8 cellular contexts compared by ENCODE assay signal in the genomic region with DNA sequence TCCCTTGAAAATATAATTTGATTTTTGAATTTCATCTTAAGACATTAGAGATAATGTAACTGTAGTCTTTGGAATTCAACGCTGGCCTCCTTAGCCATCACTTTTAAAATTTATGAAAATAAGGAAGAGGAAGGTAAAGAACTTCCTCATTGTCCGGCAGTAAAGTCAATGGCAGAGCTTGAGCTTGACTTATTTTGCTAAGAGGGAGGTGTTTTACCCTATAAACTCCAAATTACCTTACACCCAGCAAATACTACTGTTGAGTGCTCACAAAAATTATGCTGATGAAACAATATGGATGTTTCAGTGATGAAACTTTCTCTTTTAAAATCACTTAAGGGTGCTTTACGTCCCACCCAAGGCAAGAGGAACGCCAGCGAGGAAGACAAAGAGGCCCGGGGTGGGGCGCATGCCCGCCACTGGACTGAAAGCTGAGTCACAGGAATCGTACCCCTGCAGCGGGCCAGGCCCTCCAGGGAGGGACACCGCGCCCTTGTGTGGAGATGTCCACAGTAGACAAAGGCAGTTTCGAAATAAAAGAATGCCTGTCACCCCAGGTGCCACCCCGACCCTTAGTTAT. TPM values are rescaled to one million over a fixed set of nuclear protein-coding genes. Genes with fewer than 3 reads are reported as not detected.
DNase-seq lines count a peak whose midpoint lies in the region; ATAC-seq and TF ChIP-seq lines count a peak whose summit lies in the region.

No MANE protein-coding gene starts in this region.

- H4K20me1 ChIP-seq in GM23248 (ENCODE audit: insufficient read depth) = no peaks in the 10 kb centered on the region

- H3K9me3 Mint-ChIP-seq in progenitor cell of endocrine pancreas (ENCODE audit: low read depth) = peaks cover 12% of the 10 kb centered on the region

- intact Hi-C loops in right cardiac atrium (cut with DNase I) = loop anchor here in 3 of 4 donors (5.0 to 10.0 kb wide), 3 partner anchors 120 to 513 kb away; no protein-coding TSS in a partner anchor

- no peak for TF ChIP-seq POLR2A in Peyer's patch (IDR thresholded peaks at IDR 0.05)

- peak overlapping the region; percentile 99 for H3K27ac Mint-ChIP-seq in progenitor cell of endocrine pancreas

- H3F3A ChIP-seq in GM23248 (ENCODE audit: insufficient read depth) = peaks cover 30% of the 10 kb centered on the region

- peaks cover 34% of the 10 kb centered on the region for H3K4me1 Mint-ChIP-seq in progenitor cell of endocrine pancreas (ENCODE audit: low read depth)

- H3K27ac ChIP-seq in GM23248 (peak overlapping the region; percentile 99), Peyer's patch (peak overlapping the region; percentile 91 to 99 (median 96)), right cardiac atrium (ENCODE audit: low read length) (peak overlapping the region; percentile 95)

- H3K27me3 Mint-ChIP-seq in progenitor cell of endocrine pancreas = no peaks in the 10 kb centered on the region

- peak; percentile 83 for DNase-seq in A172 (ENCODE audit: low spot score)
- peak; percentile 79 for DNase-seq in GM23248
- DNase-seq in Peyer's patch = peak; percentile 31 to 79 (median 73)
- peak in 30 of 58 donors; percentile 3 to 59 (median 16) for DNase-seq in anterior cingulate cortex (lab: John Stamatoyannopoulos, UW)
- peak; percentile 79 to 90 (median 88) for DNase-seq in right cardiac atrium
- no peak for DNase-seq in progenitor cell of endocrine pancreas (ENCODE audit: low spot score, unreplicated experiment)
- DNase-seq in NCI-H187 (lab: John Stamatoyannopoulos, UW) = no peak

- H3K4me2 ChIP-seq in GM23248 (ENCODE audit: unreplicated experiment) = peak overlapping the region; percentile 82

- no peaks in the 10 kb centered on the region for H3K9me2 ChIP-seq in GM23248 (ENCODE audit: insufficient read depth)

- H3K4me3 Mint-ChIP-seq in progenitor cell of endocrine pancreas (ENCODE audit: low read depth) = peak overlapping the region; percentile 93

- no peaks in the 10 kb centered on the region for H3K9me3 ChIP-seq in GM23248 (ENCODE audit: low read depth)
- H3K9me3 ChIP-seq in Peyer's patch = peaks cover 0 to 8% (median 0%) of the 10 kb centered on the region in 4 donors
- no peaks in the 10 kb centered on the region for H3K9me3 ChIP-seq in right cardiac atrium (ENCODE audit: control insufficient read depth, low read length)

- peaks cover 21% of the 10 kb centered on the region for H3K36me3 ChIP-seq in GM23248 (ENCODE audit: low read depth)
- H3K36me3 ChIP-seq in Peyer's patch = peaks cover 0 to 10% (median 0%) of the 10 kb centered on the region in 3 donors

- WGBS in GM23248 (ENCODE audit: low coverage in 1 of 2, low lambda C conversion rate in 2 of 2, missing lambda C conversion rate in 2 of 2), 2 experiments = 8 to 9% methylated on average over 13 to 14 of the region's 14 CpGs
- 8% methylated on average over 14 of the region's 14 CpGs for WGBS in right cardiac atrium

- peak; percentile 56 to 83 for ATAC-seq in right cardiac atrium
- ATAC-seq in HG03457 (IDR thresholded peaks at IDR 0.05; ENCODE audit: unreplicated experiment) = no peak

- peaks cover 21% of the 10 kb centered on the region for H3K36me3 Mint-ChIP-seq in progenitor cell of endocrine pancreas (ENCODE audit: insufficient read depth)

- peaks cover 16% of the 10 kb centered on the region for H3K4me1 ChIP-seq in GM23248 (ENCODE audit: insufficient read depth)
- no peaks in the 10 kb centered on the region for H3K4me1 ChIP-seq in Peyer's patch
- no peaks in the 10 kb centered on the region for H3K4me1 ChIP-seq in right cardiac atrium (ENCODE audit: control insufficient read depth, insufficient read depth, low read length)

- H2AFZ ChIP-seq in GM23248 = peak overlapping the region; percentile 77

- peak overlapping the region; percentile 100 for H3K9ac ChIP-seq in GM23248

- in situ Hi-C loops in GM23248 (cut with MboI) = no loop called here

- H3K27me3 ChIP-seq in GM23248 (replicated peaks; ENCODE audit: insufficient read depth) (no peaks in the 10 kb centered on the region), Peyer's patch (no peaks in the 10 kb centered on the region), right cardiac atrium (ENCODE audit: control insufficient read depth, insufficient read depth) (no peaks in the 10 kb centered on the region)

- TF ChIP-seq CTCF in Peyer's patch (IDR thresholded peaks at IDR 0.05) (no peak), progenitor cell of endocrine pancreas (IDR thresholded peaks at IDR 0.05; ENCODE audit: unreplicated experiment) (no peak)

- H3K4me3 ChIP-seq in GM23248 (peak overlapping the region; percentile 99), Peyer's patch (peak overlapping the region; percentile 62 to 87 (median 74)), right cardiac atrium (ENCODE audit: low read length) (peak overlapping the region; percentile 60)

- H3K79me2 ChIP-seq in GM23248 (ENCODE audit: insufficient read depth) = peaks cover 26% of the 10 kb centered on the region

RNA-seq across cellular contexts. Expression of gene TMSB4X, which starts 0.6 kb away (rescaled TPM):
- 16,491 and 16,946 TPM in 2 replicates for total RNA-seq in A172 (2014; rRNA removed; shearing (Covaris generic))
- total RNA-seq in GM23248 (2014; rRNA removed; shearing (Covaris generic)) = 3,286 and 6,098 TPM in 2 replicates
- 9,088 and 9,298 TPM in 2 replicates for polyA plus RNA-seq in GM23248 (2016; fragmentation: Nextera tagmentation; extraction: Ambion mirVana)
- total RNA-seq in Peyer's patch = 1,000 to 10,000 TPM; 1,496 to 3,676 (median 1,701) TPM
- 1,000 to 10,000 TPM; 1,054 to 1,542 (median 1,304) TPM for total RNA-seq in right cardiac atrium
- polyA plus RNA-seq in right cardiac atrium = 2,718 TPM
- total RNA-seq in progenitor cell of endocrine pancreas = 1,699 and 1,780 TPM in 2 replicates

Comparison
In these comparisons a context has a peak if more than half of its experiments do, and no peak if none do; other contexts are left out.
1. DNase-seq: peak in A172 (single experiment), GM23248 (single experiment), Peyer's patch (3 of 3), anterior cingulate cortex (30 of 58) and right cardiac atrium (3 of 3); none in progenitor cell of endocrine pancreas (single experiment) and NCI-H187 (0 of 2).
2. Peak in every context shown above with its lines, with median percentiles within 50 percentile points of each other: H3K27ac ChIP-seq and H3K4me3 ChIP-seq.